ENCODE assay signal across 15 cellular contexts in the genomic region with DNA sequence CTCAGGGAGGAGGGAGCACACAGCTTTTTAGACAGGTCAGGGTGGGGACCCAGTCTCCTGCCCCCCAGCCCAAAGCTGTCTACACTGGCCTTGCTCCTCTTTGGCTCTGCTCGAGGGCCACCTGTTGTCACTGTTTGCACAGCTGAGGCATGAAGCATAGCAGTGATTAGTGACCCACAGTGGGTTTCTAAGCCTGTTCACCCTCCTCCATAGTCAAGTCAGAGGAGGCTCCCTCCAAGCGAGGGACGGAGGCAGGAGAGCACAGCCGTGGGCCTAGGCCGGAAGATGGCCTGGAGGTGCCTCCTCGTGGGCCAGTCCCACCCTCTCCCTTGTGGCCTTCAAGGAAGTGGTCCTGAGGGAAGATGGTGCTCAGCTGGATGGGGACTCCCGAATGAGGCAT.
DNase-seq lines count a peak whose midpoint lies in the region; ATAC-seq, FAIRE-seq and TF ChIP-seq lines count a peak whose summit lies in the region.
"Had no signal": no experiment of that assay in that cellular context is flagged by ENCODE, and none has a peak within 500 bp of the region (broad histone marks: within the 10 kb centered on the region; RNA-seq: fewer than 3 reads in every experiment).

No MANE protein-coding gene starts in this region.

- intact Hi-C loops in left cardiac atrium (cut with DNase I): no loop called here

- TF ChIP-seq CTCF in right atrium auricular region (IDR thresholded peaks at IDR 0.05): no peak

- DNase-seq in right atrium auricular region (ENCODE audit: low spot score): peak; percentile 13
- no peak for DNase-seq in left cardiac atrium
- DNase-seq in HEK293T (ENCODE audit: extremely low spot score): peak; percentile 4
- peak; percentile 36 for DNase-seq in SHP77 treated with DMSO at 0.1 percent for 48 hours (lab: John Stamatoyannopoulos, UW)
- DNase-seq in T-helper 2 cell: no peak
- DNase-seq in activated CD8-positive, alpha-beta T cell treated with anti-CD3 and anti-CD28 coated beads, Interleukin-2, amount 10 ng/mL, durations not matched to agents 7 days and 5 days: no peak
- no peak for DNase-seq in HTR-8/SVneo (ENCODE audit: insufficient read length, low spot score)
- DNase-seq: CD4-positive, CD25-positive, alpha-beta regulatory T cell; NCI-H2081 treated with DMSO at 0.1 percent for 48 hours; NCI-H524 treated with DMSO at 0.1 percent for 48 hours; PC-9 had no signal

- H3K27ac Mint-ChIP-seq in activated CD8-positive, alpha-beta T cell treated with anti-CD3 and anti-CD28 coated beads, Interleukin-2, amount 10 ng/mL, durations not matched to agents 7 days and 5 days: no peak overlapping the region
- H3K27ac Mint-ChIP-seq: B cell; CD4-positive, CD25-positive, alpha-beta regulatory T cell had no signal

- CTCF ChIA-PET in HEK293T (lab: Yijun Ruan, JAX): no interaction called here
- CTCF ChIA-PET in activated CD8-positive, alpha-beta T cell treated with anti-CD3 and anti-CD28 coated beads, Interleukin-2, amount 10 ng/mL, durations not matched to agents 7 days and 5 days (lab: Charles Lee): no interaction called here

- POLR2A ChIA-PET in HEK293T (lab: Yijun Ruan, JAX): no interaction called here
- POLR2A ChIA-PET in activated CD8-positive, alpha-beta T cell treated with anti-CD3 and anti-CD28 coated beads, Interleukin-2, amount 10 ng/mL, durations not matched to agents 7 days and 5 days (lab: Charles Lee): no interaction called here

- H3K9me3 Mint-ChIP-seq in activated CD8-positive, alpha-beta T cell treated with anti-CD3 and anti-CD28 coated beads, Interleukin-2, amount 10 ng/mL, durations not matched to agents 7 days and 5 days (ENCODE audit: insufficient read depth): no peaks in the 10 kb centered on the region

- no peak for ATAC-seq in left cardiac atrium
- no peak for ATAC-seq in activated CD8-positive, alpha-beta T cell treated with anti-CD3 and anti-CD28 coated beads, Interleukin-2, amount 10 ng/mL, durations not matched to agents 7 days and 5 days
- ATAC-seq: HCT116, HepG2 had no signal

- H3K36me3 Mint-ChIP-seq in activated CD8-positive, alpha-beta T cell treated with anti-CD3 and anti-CD28 coated beads, Interleukin-2, amount 10 ng/mL, durations not matched to agents 7 days and 5 days (ENCODE audit: low read depth): no peaks in the 10 kb centered on the region
- H3K36me3 Mint-ChIP-seq: CD4-positive, CD25-positive, alpha-beta regulatory T cell had no signal

- no peaks in the 10 kb centered on the region for H3K27me3 Mint-ChIP-seq in activated CD8-positive, alpha-beta T cell treated with anti-CD3 and anti-CD28 coated beads, Interleukin-2, amount 10 ng/mL, durations not matched to agents 7 days and 5 days (ENCODE audit: low read depth)
- H3K27me3 Mint-ChIP-seq: CD4-positive, CD25-positive, alpha-beta regulatory T cell had no signal

- H3K4me1 Mint-ChIP-seq in activated CD8-positive, alpha-beta T cell treated with anti-CD3 and anti-CD28 coated beads, Interleukin-2, amount 10 ng/mL, durations not matched to agents 7 days and 5 days (ENCODE audit: low read depth): no peaks in the 10 kb centered on the region
- H3K4me1 Mint-ChIP-seq: B cell; CD4-positive, CD25-positive, alpha-beta regulatory T cell had no signal

- FAIRE-seq in HTR-8/SVneo (lab: Jason Lieb, UNC): no peak
- FAIRE-seq: HepG2 had no signal

- H3K4me3 Mint-ChIP-seq in activated CD8-positive, alpha-beta T cell treated with anti-CD3 and anti-CD28 coated beads, Interleukin-2, amount 10 ng/mL, durations not matched to agents 7 days and 5 days: no peak overlapping the region
- H3K4me3 Mint-ChIP-seq: B cell; CD4-positive, CD25-positive, alpha-beta regulatory T cell had no signal

- peaks cover 0 to 8% of the 10 kb centered on the region in 2 donors for H3K4me1 ChIP-seq in right atrium auricular region

- no peak overlapping the region for H3K27ac ChIP-seq in right atrium auricular region
- H3K27ac ChIP-seq: KMS-11, PC-9 had no signal

- H3K27me3 ChIP-seq in right atrium auricular region: no peaks in the 10 kb centered on the region

- H3K9me3 ChIP-seq in right atrium auricular region: no peaks in the 10 kb centered on the region

- no peaks in the 10 kb centered on the region for H3K36me3 ChIP-seq in right atrium auricular region

- H3K4me3 ChIP-seq in right atrium auricular region: no peak overlapping the region
- H3K4me3 ChIP-seq: PC-9 had no signal

TF ChIP-seq in HEK293T, 16 proteins besides CTCF, POLR2A, EP300 and RAD21:
- TF ChIP-seq NFRKB (IDR thresholded peaks at IDR 0.05) (no peak), SP1 (IDR thresholded peaks at IDR 0.05) (no peak), BHLHE40 (IDR thresholded peaks at IDR 0.05; ENCODE audit: borderline replicate concordance) (no peak), LEF1 (IDR thresholded peaks at IDR 0.05; ENCODE audit: borderline replicate concordance) (no peak), ZNF384 (IDR thresholded peaks at IDR 0.05) (no peak), CTBP1 (IDR thresholded peaks at IDR 0.05; ENCODE audit: borderline replicate concordance) (no peak), FOXA1 (IDR thresholded peaks at IDR 0.05) (no peak), FOXK2 (IDR thresholded peaks at IDR 0.05) (no peak), L3MBTL2 (conservative IDR thresholded peaks at IDR 0.05) (no peak), FOXM1 (IDR thresholded peaks at IDR 0.05; ENCODE audit: borderline replicate concordance) (no peak), ELF4 (IDR thresholded peaks at IDR 0.05) (no peak), SUZ12 (IDR thresholded peaks at IDR 0.05) (no peak), TARDBP (IDR thresholded peaks at IDR 0.05) (no peak), ARNT (IDR thresholded peaks at IDR 0.05) (no peak), PKNOX1 (IDR thresholded peaks at IDR 0.05) (no peak), HDGF (IDR thresholded peaks at IDR 0.05; ENCODE audit: borderline replicate concordance) (no peak)

Comparison
In these comparisons a context has a peak if more than half of its experiments do, and no peak if none do; other contexts are left out.
1. DNase-seq: peak in right atrium auricular region (single experiment), HEK293T (single experiment) and SHP77 treated with DMSO at 0.1 percent for 48 hours (single experiment); none in left cardiac atrium (single experiment), T-helper 2 cell (0 of 5), activated CD8-positive, alpha-beta T cell treated with anti-CD3 and anti-CD28 coated beads, Interleukin-2, amount 10 ng/mL, durations not matched to agents 7 days and 5 days (single experiment) and HTR-8/SVneo (single experiment).